In genomic region chr1:223504741-223505140, GRCh38 we compare ENCODE assay signal across 13 cellular contexts.
DNase-seq lines count a peak whose midpoint lies in the region; ATAC-seq and TF ChIP-seq lines count a peak whose summit lies in the region.
"Had no signal": no experiment of that assay in that cellular context is flagged by ENCODE, and none has a peak within 500 bp of the region (broad histone marks: within the 10 kb centered on the region; RNA-seq: fewer than 3 reads in every experiment).

No MANE protein-coding gene starts in this region.

- H3K9me3 Mint-ChIP-seq in activated CD8-positive, alpha-beta memory T cell treated with anti-CD3 and anti-CD28 coated beads, Interleukin-2, amount 10 ng/mL, durations not matched to agents 7 days and 5 days (ENCODE audit: low read depth): no peaks in the 10 kb centered on the region
- H3K9me3 Mint-ChIP-seq: activated naive CD8-positive, alpha-beta T cell treated with anti-CD3 and anti-CD28 coated beads, Interleukin-2, amount 50 U/mL, for 24 hours had no signal

- TF ChIP-seq CTCF in C4-2B (conservative IDR thresholded peaks at IDR 0.05): no peak
- TF ChIP-seq CTCF in brain microvascular endothelial cell (IDR thresholded peaks at IDR 0.05; ENCODE audit: low read depth, low read length, missing control alignments): no peak
- no peak for TF ChIP-seq CTCF in lung (IDR thresholded peaks at IDR 0.05; ENCODE audit: control extremely low read depth, extremely low read depth)
- no peak for TF ChIP-seq CTCF in left ventricle myocardium inferior (IDR thresholded peaks at IDR 0.05; ENCODE audit: borderline replicate concordance)

- in situ Hi-C loops in brain microvascular endothelial cell (cut with HindIII; ENCODE audit: low pct_ligation_motif_present, low sequenced_read_pairs): no loop called here

- DNase-seq in NCI-H1105 treated with DMSO at 0.1 percent for 48 hours (lab: John Stamatoyannopoulos, UW): peak; percentile 38
- peak; percentile 20 for DNase-seq in brain microvascular endothelial cell
- DNase-seq in lung (ENCODE audit: low spot score): peak; percentile 72
- no peak for DNase-seq in activated CD8-positive, alpha-beta memory T cell treated with anti-CD3 and anti-CD28 coated beads, Interleukin-2, amount 10 ng/mL, durations not matched to agents 7 days and 5 days
- DNase-seq in left ventricle myocardium inferior: no peak
- no peak for DNase-seq in left lobe of liver (ENCODE audit: low spot score)
- DNase-seq: activated naive CD8-positive, alpha-beta T cell treated with anti-CD3 and anti-CD28 coated beads, Interleukin-2, amount 50 U/mL, for 24 hours; DMS79; Karpas-422 had no signal

- H3K4me3 ChIP-seq in brain microvascular endothelial cell (ENCODE audit: low read depth, low read length) (no peak overlapping the region), lung (no peak overlapping the region), left ventricle myocardium inferior (no peak overlapping the region)
- H3K4me3 ChIP-seq: hepatocyte had no signal

- no peaks in the 10 kb centered on the region for H3K36me3 Mint-ChIP-seq in activated CD8-positive, alpha-beta memory T cell treated with anti-CD3 and anti-CD28 coated beads, Interleukin-2, amount 10 ng/mL, durations not matched to agents 7 days and 5 days

- peaks cover 0 to 2% of the 10 kb centered on the region in 2 donors for H3K9me3 ChIP-seq in lung (ENCODE audit: control insufficient read depth in 2 of 2, insufficient read depth in 1 of 2, low read length in 1 of 2)
- H3K9me3 ChIP-seq in left ventricle myocardium inferior (replicated peaks): no peaks in the 10 kb centered on the region

- CTCF ChIA-PET in activated CD8-positive, alpha-beta memory T cell treated with anti-CD3 and anti-CD28 coated beads, Interleukin-2, amount 10 ng/mL, durations not matched to agents 7 days and 5 days (lab: Charles Lee): no interaction called here

- H3K27ac ChIP-seq in C4-2B (peak overlapping the region; percentile 23), brain microvascular endothelial cell (no peak overlapping the region), lung (ENCODE audit: low read depth in 1 of 2, low read length in 1 of 2) (no peak overlapping the region), left ventricle myocardium inferior (replicated peaks) (no peak overlapping the region)
- H3K27ac ChIP-seq: hepatocyte, parathyroid adenoma had no signal

- ATAC-seq in lung (ENCODE audit: insufficient read depth, low FRiP score) (peak; percentile 61), GM19328 (IDR thresholded peaks at IDR 0.05; ENCODE audit: unreplicated experiment) (no peak), left lobe of liver (no peak)
- ATAC-seq in activated CD8-positive, alpha-beta memory T cell treated with anti-CD3 and anti-CD28 coated beads, Interleukin-2, amount 10 ng/mL, durations not matched to agents 7 days and 5 days: no peak
- ATAC-seq: activated naive CD8-positive, alpha-beta T cell treated with anti-CD3 and anti-CD28 coated beads, Interleukin-2, amount 50 U/mL, for 24 hours had no signal

- intact Hi-C loops in left ventricle myocardium inferior (cut with micrococcal nuclease): no loop called here

- no peaks in the 10 kb centered on the region for H3K4me1 Mint-ChIP-seq in activated CD8-positive, alpha-beta memory T cell treated with anti-CD3 and anti-CD28 coated beads, Interleukin-2, amount 10 ng/mL, durations not matched to agents 7 days and 5 days

- H3K4me1 ChIP-seq in lung (ENCODE audit: control insufficient read depth in 2 of 2, insufficient read depth in 2 of 2, low read length in 2 of 2) (peaks cover 0 to 6% of the 10 kb centered on the region in 2 donors), left ventricle myocardium inferior (no peaks in the 10 kb centered on the region)
- H3K4me1 ChIP-seq: parathyroid adenoma had no signal

- no peaks in the 10 kb centered on the region for H3K27me3 ChIP-seq in brain microvascular endothelial cell (replicated peaks)
- no peaks in the 10 kb centered on the region for H3K27me3 ChIP-seq in lung (ENCODE audit: control insufficient read depth, insufficient read depth)
- peaks cover 7% of the 10 kb centered on the region for H3K27me3 ChIP-seq in left ventricle myocardium inferior (ENCODE audit: low read depth)
- H3K27me3 ChIP-seq: hepatocyte had no signal

- H3K27ac Mint-ChIP-seq in activated CD8-positive, alpha-beta memory T cell treated with anti-CD3 and anti-CD28 coated beads, Interleukin-2, amount 10 ng/mL, durations not matched to agents 7 days and 5 days: no peak overlapping the region
- H3K27ac Mint-ChIP-seq: activated naive CD8-positive, alpha-beta T cell treated with anti-CD3 and anti-CD28 coated beads, Interleukin-2, amount 50 U/mL, for 24 hours had no signal

- H3K4me3 Mint-ChIP-seq in activated CD8-positive, alpha-beta memory T cell treated with anti-CD3 and anti-CD28 coated beads, Interleukin-2, amount 10 ng/mL, durations not matched to agents 7 days and 5 days: no peak overlapping the region
- H3K4me3 Mint-ChIP-seq: activated naive CD8-positive, alpha-beta T cell treated with anti-CD3 and anti-CD28 coated beads, Interleukin-2, amount 50 U/mL, for 24 hours had no signal

- WGBS in lung, 2 donors: 61 to 76% methylated on average over 4 of the region's 4 CpGs

- no peaks in the 10 kb centered on the region for H3K36me3 ChIP-seq in brain microvascular endothelial cell (replicated peaks)
- no peaks in the 10 kb centered on the region for H3K36me3 ChIP-seq in lung (ENCODE audit: control insufficient read depth in 2 of 2, insufficient read depth in 2 of 2, low read length in 2 of 2)
- no peaks in the 10 kb centered on the region for H3K36me3 ChIP-seq in left ventricle myocardium inferior

- H3K27me3 Mint-ChIP-seq in activated CD8-positive, alpha-beta memory T cell treated with anti-CD3 and anti-CD28 coated beads, Interleukin-2, amount 10 ng/mL, durations not matched to agents 7 days and 5 days: no peaks in the 10 kb centered on the region
- H3K27me3 Mint-ChIP-seq: activated naive CD8-positive, alpha-beta T cell treated with anti-CD3 and anti-CD28 coated beads, Interleukin-2, amount 50 U/mL, for 24 hours had no signal

Comparison
In these comparisons a context has a peak if more than half of its experiments do, and no peak if none do; other contexts are left out.
1. DNase-seq: peak in NCI-H1105 treated with DMSO at 0.1 percent for 48 hours (single experiment), brain microvascular endothelial cell (single experiment) and lung (single experiment); none in activated CD8-positive, alpha-beta memory T cell treated with anti-CD3 and anti-CD28 coated beads, Interleukin-2, amount 10 ng/mL, durations not matched to agents 7 days and 5 days (single experiment), left ventricle myocardium inferior (single experiment) and left lobe of liver (single experiment).